Comparison of ENCODE assay signal across 1 cellular context in the genomic region with DNA sequence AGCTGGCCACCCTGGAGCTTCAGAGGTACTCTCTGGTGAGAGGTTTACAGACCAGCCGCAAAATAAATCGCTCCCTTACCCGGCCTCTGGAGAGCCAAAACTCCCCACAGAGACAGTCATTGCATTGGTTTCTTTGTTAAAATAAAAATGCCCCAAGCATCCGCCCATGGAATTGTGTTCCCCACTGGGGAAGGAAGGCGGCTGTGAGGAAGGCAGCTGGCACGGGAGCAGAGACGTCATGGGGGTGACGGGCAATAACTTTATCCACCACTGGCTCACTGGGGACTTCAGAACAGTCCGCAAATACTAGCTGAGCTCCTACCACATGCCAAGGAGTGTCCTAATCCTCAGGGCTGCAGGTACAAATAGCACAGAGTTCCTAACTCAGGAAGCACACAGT.
TF ChIP-seq lines count a peak whose summit lies in the region.

No MANE protein-coding gene starts in this region.

TF ChIP-seq in IMR-90, 13 proteins besides CTCF, POLR2A, EP300 and RAD21 (continued from another document):
- TF ChIP-seq, protein P1, sequence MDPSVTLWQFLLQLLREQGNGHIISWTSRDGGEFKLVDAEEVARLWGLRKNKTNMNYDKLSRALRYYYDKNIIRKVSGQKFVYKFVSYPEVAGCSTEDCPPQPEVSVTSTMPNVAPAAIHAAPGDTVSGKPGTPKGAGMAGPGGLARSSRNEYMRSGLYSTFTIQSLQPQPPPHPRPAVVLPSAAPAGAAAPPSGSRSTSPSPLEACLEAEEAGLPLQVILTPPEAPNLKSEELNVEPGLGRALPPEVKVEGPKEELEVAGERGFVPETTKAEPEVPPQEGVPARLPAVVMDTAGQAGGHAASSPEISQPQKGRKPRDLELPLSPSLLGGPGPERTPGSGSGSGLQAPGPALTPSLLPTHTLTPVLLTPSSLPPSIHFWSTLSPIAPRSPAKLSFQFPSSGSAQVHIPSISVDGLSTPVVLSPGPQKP (IDR thresholded peaks at IDR 0.05; ENCODE audit: borderline replicate concordance, low read depth, low read length): no peak
